ENCODE assay signal across 10 cellular contexts in the genomic region with DNA sequence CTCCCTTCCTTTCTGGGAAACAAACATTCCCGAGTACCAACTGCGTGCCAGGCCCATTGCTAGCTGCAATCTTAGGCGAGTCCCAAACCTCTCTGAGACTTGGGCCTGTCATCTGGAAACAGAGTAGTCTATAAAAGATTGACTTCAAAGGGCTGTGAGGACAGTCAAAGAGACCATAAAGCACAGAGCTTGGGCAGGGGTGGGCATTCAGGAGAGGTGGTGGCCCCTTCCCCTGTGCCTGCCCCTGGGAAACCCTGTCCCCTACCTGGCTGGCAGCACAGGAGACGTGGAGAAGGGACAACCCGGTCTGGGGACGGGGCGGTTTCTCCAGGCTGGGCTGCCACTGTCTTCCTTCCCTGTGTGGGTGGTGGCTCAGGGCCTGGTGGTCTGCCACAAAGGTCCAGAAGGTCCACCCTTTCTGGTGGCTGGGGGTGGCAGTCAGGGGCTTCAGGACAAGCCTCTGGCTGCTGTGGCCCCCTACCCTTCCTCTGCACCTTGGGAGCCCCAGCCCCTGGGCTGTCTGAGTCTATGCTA. TPM values are rescaled to one million over a fixed set of nuclear protein-coding genes. Genes with fewer than 3 reads are reported as not detected.
A peak's percentile ranks its signal among the peaks of the same experiment; 100 is the strongest.
DNase-seq lines count a peak whose midpoint lies in the region; ATAC-seq and FAIRE-seq lines count a peak whose summit lies in the region.
"Had no signal": no experiment of that assay in that cellular context is flagged by ENCODE, and none has a peak within 500 bp of the region (broad histone marks: within the 10 kb centered on the region; RNA-seq: fewer than 3 reads in every experiment).

No MANE protein-coding gene starts in this region.

- H3K9me3 Mint-ChIP-seq in activated naive CD4-positive, alpha-beta T cell treated with anti-CD3 and anti-CD28 coated beads, Interleukin-2, amount 50 U/mL, for 72 hours = no peaks in the 10 kb centered on the region

- H3K4me3 ChIP-seq in small intestine (ENCODE audit: low read depth in 1 of 2, low read length in 2 of 2) (no peak overlapping the region), H7 (ENCODE audit: insufficient read depth, low read depth, low read length) (no peak overlapping the region)
- H3K4me3 ChIP-seq: body of pancreas, HAP-1 had no signal

- peak overlapping the region; percentile 17 to 43 for H3K27ac ChIP-seq in small intestine (ENCODE audit: low read depth in 1 of 2, low read length in 1 of 2)
- H3K27ac ChIP-seq: body of pancreas had no signal

- no peaks in the 10 kb centered on the region for H3K9me3 ChIP-seq in small intestine (ENCODE audit: control insufficient read depth, low read depth)
- H3K9me3 ChIP-seq: body of pancreas, HAP-1 had no signal

- 76 to 81% (median 79%) methylated on average over 7 of the region's 7 CpGs for WGBS in small intestine, 3 donors

- H3K27ac Mint-ChIP-seq in activated naive CD4-positive, alpha-beta T cell treated with anti-CD3 and anti-CD28 coated beads, Interleukin-2, amount 50 U/mL, for 72 hours = peak overlapping the region; percentile 88 to 93

- H3K27me3 ChIP-seq in small intestine (ENCODE audit: control insufficient read depth in 2 of 2, insufficient read depth in 2 of 2, low read length in 2 of 2) (no peaks in the 10 kb centered on the region), H7 (ENCODE audit: control insufficient read depth, insufficient read depth, low read length) (no peaks in the 10 kb centered on the region)
- H3K27me3 ChIP-seq: body of pancreas had no signal

- DNase-seq in activated naive CD4-positive, alpha-beta T cell treated with anti-CD3 and anti-CD28 coated beads, Interleukin-2, amount 50 U/mL, for 72 hours (ENCODE audit: low spot score in 2 of 2) = no peak
- no peak for DNase-seq in small intestine
- no peak for DNase-seq in NCI-H2029 treated with DMSO at 0.1 percent for 48 hours (lab: John Stamatoyannopoulos, UW)
- no peak for DNase-seq in Right ventricle myocardium superior
- DNase-seq in H7 = no peak

- peak; percentile 9 for ATAC-seq in GM19023 (IDR thresholded peaks at IDR 0.05; ENCODE audit: unreplicated experiment)
- peak; percentile 7 for ATAC-seq in HG03354 (IDR thresholded peaks at IDR 0.05; ENCODE audit: poor library complexity, severe bottlenecking, unreplicated experiment)
- peak; percentile 1 to 27 for ATAC-seq in activated naive CD4-positive, alpha-beta T cell treated with anti-CD3 and anti-CD28 coated beads, Interleukin-2, amount 50 U/mL, for 72 hours
- no peak for ATAC-seq in Right ventricle myocardium superior (ENCODE audit: poor library complexity)
- ATAC-seq: body of pancreas, left lobe of liver had no signal

- intact Hi-C loops in Right ventricle myocardium superior (cut with DNase I) = no loop called here

- H3K36me3 Mint-ChIP-seq in activated naive CD4-positive, alpha-beta T cell treated with anti-CD3 and anti-CD28 coated beads, Interleukin-2, amount 50 U/mL, for 72 hours = no peaks in the 10 kb centered on the region

- no peak for FAIRE-seq in small intestine (lab: Jason Lieb, UNC)

- H3K4me1 ChIP-seq in small intestine (ENCODE audit: control insufficient read depth in 2 of 2, insufficient read depth in 1 of 2, low read depth in 1 of 2, low read length in 1 of 2) = peaks cover 6 to 10% of the 10 kb centered on the region in 2 donors
- H3K4me1 ChIP-seq: HAP-1 had no signal

- H3K36me3 ChIP-seq in small intestine (ENCODE audit: control insufficient read depth in 2 of 2, insufficient read depth in 2 of 2, low read length in 2 of 2) (no peaks in the 10 kb centered on the region), H7 (replicated peaks; ENCODE audit: control insufficient read depth, insufficient read depth, low read length) (no peaks in the 10 kb centered on the region)
- H3K36me3 ChIP-seq: HAP-1 had no signal

RNA-seq across cellular contexts. Expression of gene FOSL2, which starts 33.9 kb away (rescaled TPM):
- total RNA-seq in activated naive CD4-positive, alpha-beta T cell treated with anti-CD3 and anti-CD28 coated beads, Interleukin-2, amount 50 U/mL, for 72 hours = 100 to 1,000 TPM in 1 of 2 donors, 10 to 100 TPM in 1; 99.3 to 153 TPM
- 10 to 100 TPM; 29.2 to 41.4 (median 40.0) TPM for polyA plus RNA-seq in small intestine
- 45.7 TPM for total RNA-seq in Right ventricle myocardium superior
- total RNA-seq in H7 (2014; rRNA removed; shearing (Covaris generic)) = 3.5 and 4.1 TPM in 2 replicates
